Comparison of ENCODE assay signal across 21 cellular contexts in genomic region chr5:1449081-1449630, GRCh38. TPM values are rescaled to one million over a fixed set of nuclear protein-coding genes. Genes with fewer than 3 reads are reported as not detected.
"Had no signal": no experiment of that assay in that cellular context is flagged by ENCODE, and none has a peak within 500 bp of the region (broad histone marks: within the 10 kb centered on the region; RNA-seq: fewer than 3 reads in every experiment).

No MANE protein-coding gene starts in this region.

- H3K9ac ChIP-seq: neural progenitor cell had no signal

- DNase-seq: activated B cell treated with CpG ODN at 0.5 μM for 24 hours; activated CD4-positive, alpha-beta T cell treated with anti-CD3 and anti-CD28 coated beads, Interleukin-2, amount 50 U/mL, for 4 hours; activated T-cell treated with anti-CD3 and anti-CD28 coated beads for 4 hours; caudate nucleus; dermis blood vessel endothelial cell; effector memory CD4-positive, alpha-beta T cell; foreskin melanocyte; retina; stimulated activated CD4-positive, alpha-beta T cell treated with anti-CD3 and anti-CD28 coated beads, Interleukin-2, amount 100 ng/mL, for 48 hours; stimulated activated naive CD4-positive, alpha-beta T cell treated with Interleukin-2 at 50 U/mL for 16 hours; T-helper 1 cell; T-helper 9 cell had no signal

- H3K27ac ChIP-seq: hepatocyte, neural progenitor cell had no signal

- H3K79me2 ChIP-seq: hepatocyte had no signal

- H3K36me3 ChIP-seq: neural progenitor cell had no signal

- H3K4me3 ChIP-seq: hepatocyte, neural progenitor cell had no signal

- ATAC-seq: esophagus mucosa, SK-N-SH treated with all-trans-retinoic acid at 6 μM for 48 hours had no signal

- FAIRE-seq: endothelial cell of umbilical vein had no signal

- H2AFZ ChIP-seq: hepatocyte, neural progenitor cell had no signal

- H3K4me2 ChIP-seq: hepatocyte, neural progenitor cell had no signal

RNA-seq across cellular contexts. Expression of gene SLC6A3, which starts 3.9 kb away (rescaled TPM):
- total RNA-seq: activated CD4-positive, alpha-beta T cell treated with anti-CD3 and anti-CD28 coated beads for 36 hours; dermis blood vessel endothelial cell; endothelial cell of umbilical vein; hepatocyte; liver; mononuclear cell; progenitor cell of endocrine pancreas had no signal
- polyA plus RNA-seq: endothelial cell of umbilical vein, hepatocyte, liver had no signal
